Comparison of ENCODE assay signal across 16 cellular contexts in the genomic region with DNA sequence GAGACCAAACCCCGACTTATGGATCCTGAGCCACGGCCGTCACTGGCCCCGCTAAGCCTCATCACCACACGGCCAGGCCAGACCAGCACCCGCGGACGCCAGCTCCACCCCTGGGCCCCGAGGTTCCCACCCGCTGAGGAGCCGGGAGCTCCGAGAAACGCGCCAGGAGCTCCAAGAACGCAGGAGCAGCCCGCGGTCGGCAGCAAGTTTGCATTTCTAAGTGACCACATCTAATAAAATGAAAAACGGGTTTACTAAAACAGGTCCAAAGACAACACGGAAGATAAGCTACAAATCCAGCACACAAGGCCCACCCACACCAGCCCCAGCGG. TPM values are rescaled to one million over a fixed set of nuclear protein-coding genes. Genes with fewer than 3 reads are reported as not detected.
"Had no signal": no experiment of that assay in that cellular context is flagged by ENCODE, and none has a peak within 500 bp of the region (broad histone marks: within the 10 kb centered on the region; RNA-seq: fewer than 3 reads in every experiment).

No MANE protein-coding gene starts in this region.

- H3K27me3 ChIP-seq: right atrium auricular region, suprapubic skin, tibial artery, upper lobe of left lung, vagina had no signal

- DNase-seq: effector memory CD4-positive, alpha-beta T cell; foreskin fibroblast; left colon; mesendoderm; naive thymus-derived CD4-positive, alpha-beta T cell; nephron progenitor cell; stimulated activated CD4-positive, alpha-beta T cell treated with anti-CD3 and anti-CD28 coated beads, Interleukin-2, amount 100 ng/mL, for 48 hours; stimulated activated naive CD8-positive, alpha-beta T cell treated with anti-CD3 and anti-CD28 coated beads, Interleukin-15, Interleukin-2, amounts not matched to agents 100 U/mL and 50 U/mL, for 24 hours; tibial artery had no signal

- H3K27me3 Mint-ChIP-seq: naive thymus-derived CD4-positive, alpha-beta T cell had no signal

- H2AFZ ChIP-seq: parathyroid adenoma had no signal

- H3K4me1 ChIP-seq: parathyroid adenoma, tibial artery, vagina had no signal

- H3K4me3 ChIP-seq: right atrium auricular region, smooth muscle cell, suprapubic skin, tibial artery, upper lobe of left lung, vagina had no signal

- H3K9ac ChIP-seq: parathyroid adenoma had no signal

- H3K9me3 Mint-ChIP-seq: naive thymus-derived CD4-positive, alpha-beta T cell; nephron progenitor cell had no signal

- H3K4me2 ChIP-seq: smooth muscle cell had no signal

- H3K9me3 ChIP-seq: right atrium auricular region, suprapubic skin, tibial artery, upper lobe of left lung, vagina had no signal

- H3K4me3 Mint-ChIP-seq: naive thymus-derived CD4-positive, alpha-beta T cell; nephron progenitor cell had no signal

- H3K27ac Mint-ChIP-seq: naive thymus-derived CD4-positive, alpha-beta T cell; nephron progenitor cell had no signal

- H3K79me2 ChIP-seq: parathyroid adenoma had no signal

- H3K27ac ChIP-seq: parathyroid adenoma, right atrium auricular region, suprapubic skin, tibial artery, upper lobe of left lung, vagina had no signal

RNA-seq across cellular contexts. Expression of a gene that starts 8.1 kb away (rescaled TPM):
- total RNA-seq: liver, right atrium auricular region, vagina had no signal
